ENCODE assay signal across 11 cellular contexts in genomic region chrX:134512566-134512965, GRCh38. TPM values are rescaled to one million over a fixed set of nuclear protein-coding genes. Genes with fewer than 3 reads are reported as not detected.
A peak's percentile ranks its signal among the peaks of the same experiment; 100 is the strongest.
DNase-seq lines count a peak whose midpoint lies in the region; ATAC-seq and TF ChIP-seq lines count a peak whose summit lies in the region.
"Had no signal": no experiment of that assay in that cellular context is flagged by ENCODE, and none has a peak within 500 bp of the region (broad histone marks: within the 10 kb centered on the region; RNA-seq: fewer than 3 reads in every experiment).

No MANE protein-coding gene starts in this region.

- peak overlapping the region; percentile 74 for H3K27ac ChIP-seq in RWPE1
- peak overlapping the region; percentile 88 for H3K27ac ChIP-seq in fibroblast of lung (ENCODE audit: insufficient read depth, low read length)
- H3K27ac ChIP-seq in gastrocnemius medialis = no peak overlapping the region
- H3K27ac ChIP-seq: Peyer's patch, skin epidermis had no signal

- H3K36me3 ChIP-seq in fibroblast of lung (ENCODE audit: control insufficient read depth, insufficient read depth, low read length) (no peaks in the 10 kb centered on the region), gastrocnemius medialis (no peaks in the 10 kb centered on the region)
- H3K36me3 ChIP-seq: Peyer's patch had no signal

- H3K4me1 ChIP-seq in fibroblast of lung (ENCODE audit: control insufficient read depth, extremely low read depth, insufficient read depth, low read length) = no peaks in the 10 kb centered on the region
- H3K4me1 ChIP-seq in gastrocnemius medialis = no peaks in the 10 kb centered on the region
- H3K4me1 ChIP-seq: Peyer's patch had no signal

- intact Hi-C loops in gastrocnemius medialis (cut with DNase I; ENCODE audit: low total_unique reads) = no loop called here

- in situ Hi-C loops in gastrocnemius medialis (cut with MboI; ENCODE audit: low sequenced_read_pairs in 4 of 4) = no loop called here

- POLR2A ChIA-PET in RWPE1 (lab: Yijun Ruan, JAX; ENCODE audit: low non-redundant PET) = no interaction called here

- H3K79me2 ChIP-seq in fibroblast of lung (ENCODE audit: control insufficient read depth, insufficient read depth, low read length) = no peaks in the 10 kb centered on the region

- no peak for ATAC-seq in GM21526 (IDR thresholded peaks at IDR 0.05; ENCODE audit: low FRiP score, unreplicated experiment)
- no peak for ATAC-seq in gastrocnemius medialis
- no peak for ATAC-seq in HG03108 (IDR thresholded peaks at IDR 0.05; ENCODE audit: unreplicated experiment)

- no peaks in the 10 kb centered on the region for H3K27me3 ChIP-seq in fibroblast of lung (ENCODE audit: control insufficient read depth, insufficient read depth, low read length)
- no peaks in the 10 kb centered on the region for H3K27me3 ChIP-seq in gastrocnemius medialis
- H3K27me3 ChIP-seq: Peyer's patch had no signal

- no peak overlapping the region for H3K9ac ChIP-seq in fibroblast of lung (ENCODE audit: insufficient read depth, low read length)

- no peak for TF ChIP-seq POLR2A in gastrocnemius medialis (IDR thresholded peaks at IDR 0.05)

- no peak overlapping the region for H2AFZ ChIP-seq in fibroblast of lung (ENCODE audit: low read length)

- no peaks in the 10 kb centered on the region for H3K9me3 ChIP-seq in fibroblast of lung (ENCODE audit: control insufficient read depth, insufficient read depth, low read depth, low read length)
- H3K9me3 ChIP-seq in gastrocnemius medialis = no peaks in the 10 kb centered on the region
- H3K9me3 ChIP-seq: Peyer's patch had no signal

- H3K4me3 ChIP-seq in fibroblast of lung (replicated peaks in 1 of 4; ENCODE audit: control extremely low read depth in 1 of 4, insufficient read depth in 1 of 4, low read depth in 3 of 4, low read length in 4 of 4) = no peak overlapping the region
- no peak overlapping the region for H3K4me3 ChIP-seq in gastrocnemius medialis
- H3K4me3 ChIP-seq: Peyer's patch, skin epidermis had no signal

- DNase-seq in HCEC 1CT (peak; percentile 85), RWPE1 (ENCODE audit: low spot score) (peak; percentile 91), fibroblast of lung (ENCODE audit: low read depth in 2 of 2) (peak; percentile 64 to 86), renal cortical epithelial cell (ENCODE audit: low read depth) (peak; percentile 91), gastrocnemius medialis (no peak)
- DNase-seq: activated naive CD8-positive, alpha-beta T cell treated with anti-CD3 and anti-CD28 coated beads, Interleukin-2, amount 10 ng/mL, durations not matched to agents 7 days and 5 days; NCI-H1092 treated with DMSO at 0.1 percent for 48 hours; Peyer's patch had no signal

- H4K20me1 ChIP-seq in fibroblast of lung (ENCODE audit: control insufficient read depth, extremely low read depth, insufficient read depth, low read length) = no peaks in the 10 kb centered on the region

- TF ChIP-seq CTCF in RWPE1 (conservative IDR thresholded peaks at IDR 0.05; ENCODE audit: low read depth) (no peak), fibroblast of lung (conservative IDR thresholded peaks at IDR 0.05 in 1 of 2, IDR thresholded peaks at IDR 0.05 in 1 of 2; ENCODE audit: low read depth in 1 of 2, low read length in 2 of 2) (no peak), gastrocnemius medialis (IDR thresholded peaks at IDR 0.05 in 4 of 5, conservative IDR thresholded peaks at IDR 0.05 in 1 of 5) (no peak)

- CTCF ChIA-PET in RWPE1 (lab: Yijun Ruan, JAX) = interaction anchor here (0.8 kb wide), 2 partner anchors 8 to 28 kb away, joined by 3 to 6 read pairs; no protein-coding TSS in a partner anchor

- H3K4me2 ChIP-seq in fibroblast of lung (ENCODE audit: extremely low read depth, insufficient read depth, low read length) = no peak overlapping the region

RNA-seq across cellular contexts. Expression of gene HPRT1, which starts 52.6 kb away (rescaled TPM):
- total RNA-seq in fibroblast of lung (18.5 and 23.0 TPM in 2 replicates), renal cortical epithelial cell (26.6 and 73.0 TPM in 2 replicates), gastrocnemius medialis (1 to 10 TPM; 3.0 to 8.8 (median 6.5) TPM)
- 51.8 and 63.8 TPM in 2 replicates for polyA plus RNA-seq in fibroblast of lung
- polyA plus RNA-seq in fibroblast of lung (2012) = 39.6 and 55.6 TPM in 2 replicates
- polyA minus RNA-seq in fibroblast of lung (ENCODE audit: low replicate concordance) = 3.7 and 4.9 TPM in 2 replicates

Comparison
In these comparisons a context has a peak if more than half of its experiments do, and no peak if none do; other contexts are left out.
1. DNase-seq: peak in HCEC 1CT (single experiment), RWPE1 (single experiment), fibroblast of lung (2 of 2) and renal cortical epithelial cell (single experiment); none in gastrocnemius medialis (0 of 2).
2. H3K27ac ChIP-seq: peak in RWPE1 (single experiment) and fibroblast of lung (single experiment); none in gastrocnemius medialis (0 of 4).